Comparison of ENCODE assay signal across 1 cellular context in genomic region chr12:114668151-114668891, GRCh38.
TF ChIP-seq lines count a peak whose summit lies in the region.

No MANE protein-coding gene starts in this region.

TF ChIP-seq in endothelial cell of umbilical vein, 7 proteins besides CTCF, POLR2A, EP300 and RAD21:
- TF ChIP-seq EZH2 (IDR thresholded peaks at IDR 0.05; ENCODE audit: borderline replicate concordance, low read depth, low read length, severe bottlenecking) = no peak
- TF ChIP-seq JUN (IDR thresholded peaks at IDR 0.05; ENCODE audit: borderline replicate concordance, insufficient read depth, insufficient read length, low read depth) = no peak
- TF ChIP-seq MYC (IDR thresholded peaks at IDR 0.05; ENCODE audit: low read depth, low read length) = no peak
- TF ChIP-seq MAX (IDR thresholded peaks at IDR 0.05; ENCODE audit: insufficient read depth, insufficient read length) = no peak
- TF ChIP-seq FOS (IDR thresholded peaks at IDR 0.05; ENCODE audit: borderline replicate concordance, insufficient read depth, low read length) = no peak
TF ChIP-seq in endothelial cell of umbilical vein: peak in this region for 0.
